1 cellular context compared by ENCODE assay signal in the genomic region with DNA sequence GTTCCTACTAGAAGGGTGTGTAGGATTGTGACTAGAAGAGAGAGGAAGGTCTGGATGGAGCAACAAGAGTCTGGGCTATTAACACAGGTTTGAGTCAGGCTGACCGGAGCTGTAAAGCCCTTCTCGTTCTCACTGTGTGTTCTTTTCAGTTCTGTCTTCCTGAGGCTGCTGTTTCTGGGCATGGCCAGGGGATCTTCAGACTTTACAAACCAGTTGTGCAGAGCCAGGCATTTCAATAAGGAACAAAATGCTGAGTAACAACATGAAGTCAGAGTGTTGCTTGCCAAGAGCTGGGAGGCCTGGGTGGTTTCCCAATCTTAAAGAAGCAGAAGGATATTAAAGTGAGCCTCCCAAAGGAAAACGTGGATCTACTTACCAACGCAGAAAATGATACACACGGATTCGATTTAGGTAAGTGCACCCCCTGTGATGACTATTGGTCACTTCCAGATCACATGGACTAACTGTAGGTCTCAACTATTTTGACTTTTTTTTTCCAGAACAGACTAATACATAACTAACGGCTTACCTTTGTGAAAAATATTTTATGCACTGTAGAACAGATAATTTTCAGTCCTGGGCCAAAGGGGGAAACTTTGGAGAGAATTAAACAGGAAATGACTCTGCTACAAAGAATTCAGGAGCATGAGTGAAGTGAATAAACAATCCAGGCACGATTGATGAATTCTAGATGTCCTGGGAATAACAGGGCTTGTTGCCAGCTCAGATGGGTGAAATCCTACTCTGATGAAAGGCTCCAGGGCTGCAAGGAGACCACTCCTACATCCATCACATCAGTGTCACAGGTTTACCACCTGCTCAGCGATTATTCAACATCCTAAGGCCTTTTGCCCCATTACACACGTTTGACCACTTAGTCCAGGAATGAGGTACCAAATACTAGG.
TF ChIP-seq lines count a peak whose summit lies in the region.

No MANE protein-coding gene starts in this region.

TF ChIP-seq in A549, 52 proteins besides CTCF, POLR2A, EP300 and RAD21 (continued from another document):
- no peak for TF ChIP-seq FOSL2 (IDR thresholded peaks at IDR 0.05)
- peak; percentile 77 for TF ChIP-seq FOSL2 (CRISPR knock-in tag; IDR thresholded peaks at IDR 0.05)
- TF ChIP-seq, protein P1, sequence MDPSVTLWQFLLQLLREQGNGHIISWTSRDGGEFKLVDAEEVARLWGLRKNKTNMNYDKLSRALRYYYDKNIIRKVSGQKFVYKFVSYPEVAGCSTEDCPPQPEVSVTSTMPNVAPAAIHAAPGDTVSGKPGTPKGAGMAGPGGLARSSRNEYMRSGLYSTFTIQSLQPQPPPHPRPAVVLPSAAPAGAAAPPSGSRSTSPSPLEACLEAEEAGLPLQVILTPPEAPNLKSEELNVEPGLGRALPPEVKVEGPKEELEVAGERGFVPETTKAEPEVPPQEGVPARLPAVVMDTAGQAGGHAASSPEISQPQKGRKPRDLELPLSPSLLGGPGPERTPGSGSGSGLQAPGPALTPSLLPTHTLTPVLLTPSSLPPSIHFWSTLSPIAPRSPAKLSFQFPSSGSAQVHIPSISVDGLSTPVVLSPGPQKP (IDR thresholded peaks at IDR 0.05; ENCODE audit: low read depth, low read length), result no peak
- TF ChIP-seq MAZ (IDR thresholded peaks at IDR 0.05; ENCODE audit: borderline replicate concordance, low read depth, low read length), result no peak
- peak; percentile 76 for TF ChIP-seq MAFK (IDR thresholded peaks at IDR 0.05; ENCODE audit: partially characterized antibody)
- no peak for TF ChIP-seq RFX5 (IDR thresholded peaks at IDR 0.05)
- no peak for TF ChIP-seq HEYL (CRISPR knock-in tag; IDR thresholded peaks at IDR 0.05)
- TF ChIP-seq JUNB (IDR thresholded peaks at IDR 0.05), result peak; percentile 43; the same call in 1 of the 2 replicates
- 0 out of 2 replicates have a peak, but pooled peaks have one; percentile 10 for TF ChIP-seq NFE2L2 (conservative IDR thresholded peaks at IDR 0.05; ENCODE audit: low read length)
- TF ChIP-seq REST (IDR thresholded peaks at IDR 0.05), result no peak
- no peak for TF ChIP-seq TFCP2L1 (CRISPR knock-in tag; IDR thresholded peaks at IDR 0.05)
- TF ChIP-seq, protein P2, sequence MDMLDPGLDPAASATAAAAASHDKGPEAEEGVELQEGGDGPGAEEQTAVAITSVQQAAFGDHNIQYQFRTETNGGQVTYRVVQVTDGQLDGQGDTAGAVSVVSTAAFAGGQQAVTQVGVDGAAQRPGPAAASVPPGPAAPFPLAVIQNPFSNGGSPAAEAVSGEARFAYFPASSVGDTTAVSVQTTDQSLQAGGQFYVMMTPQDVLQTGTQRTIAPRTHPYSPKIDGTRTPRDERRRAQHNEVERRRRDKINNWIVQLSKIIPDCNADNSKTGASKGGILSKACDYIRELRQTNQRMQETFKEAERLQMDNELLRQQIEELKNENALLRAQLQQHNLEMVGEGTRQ (IDR thresholded peaks at IDR 0.05), result peak; percentile 61
- TF ChIP-seq MAX (IDR thresholded peaks at IDR 0.05), result no peak
- no peak for TF ChIP-seq GATA3 (IDR thresholded peaks at IDR 0.05; ENCODE audit: borderline replicate concordance)
- peak; percentile 60 to 73; a peak in 3 of 4 replicates for TF ChIP-seq CEBPB (IDR thresholded peaks at IDR 0.05)
- TF ChIP-seq HES2 (IDR thresholded peaks at IDR 0.05), result no peak
- TF ChIP-seq MYC (IDR thresholded peaks at IDR 0.05; ENCODE audit: borderline replicate concordance, low read length), result no peak
- TF ChIP-seq CHD4 (IDR thresholded peaks at IDR 0.05; ENCODE audit: borderline replicate concordance), result no peak
- no peak for TF ChIP-seq CBX2 (IDR thresholded peaks at IDR 0.05; ENCODE audit: borderline replicate concordance, low read depth)
- no peak for TF ChIP-seq CHD2 (IDR thresholded peaks at IDR 0.05; ENCODE audit: low read length, partially characterized antibody)
- TF ChIP-seq ZSCAN20 (CRISPR knock-in tag; IDR thresholded peaks at IDR 0.05), result no peak
- 0 out of 3 replicates have a peak, but pooled peaks have one; percentile 12 for TF ChIP-seq SMC3 (IDR thresholded peaks at IDR 0.05)
- TF ChIP-seq JUN (IDR thresholded peaks at IDR 0.05), result peak in 1 of 2 experiments; percentile 55; a peak in 2 of 5 replicates
- TF ChIP-seq KDM1A (IDR thresholded peaks at IDR 0.05; ENCODE audit: low read depth), result no peak
- TF ChIP-seq FOXS1 (CRISPR knock-in tag; IDR thresholded peaks at IDR 0.05), result no peak
- no peak for TF ChIP-seq FOSB (CRISPR knock-in tag; IDR thresholded peaks at IDR 0.05)
- TF ChIP-seq HOXB13 (CRISPR knock-in tag; IDR thresholded peaks at IDR 0.05; ENCODE audit: low read depth), result no peak
- TF ChIP-seq ZNF302 (CRISPR knock-in tag; IDR thresholded peaks at IDR 0.05), result no peak
- no peak for TF ChIP-seq RNF2 (IDR thresholded peaks at IDR 0.05; ENCODE audit: borderline replicate concordance, low read depth)
TF ChIP-seq in A549: peak in this region for 8.
